Comparison of ENCODE assay signal across 10 cellular contexts in genomic region chr17:67442787-67443624, GRCh38.
DNase-seq lines count a peak whose midpoint lies in the region; ATAC-seq and TF ChIP-seq lines count a peak whose summit lies in the region.
"Had no signal": no experiment of that assay in that cellular context is flagged by ENCODE, and none has a peak within 500 bp of the region (broad histone marks: within the 10 kb centered on the region; RNA-seq: fewer than 3 reads in every experiment).

No MANE protein-coding gene starts in this region.

- no peaks in the 10 kb centered on the region for H3K9me3 ChIP-seq in Panc1 (ENCODE audit: control insufficient read depth, insufficient read depth, low read depth, low read length)
- H3K9me3 ChIP-seq in esophagus squamous epithelium: no peaks in the 10 kb centered on the region
- H3K9me3 ChIP-seq in psoas muscle: no peaks in the 10 kb centered on the region
- no peaks in the 10 kb centered on the region for H3K9me3 ChIP-seq in vagina

- peaks cover 4% of the 10 kb centered on the region for H4K20me1 ChIP-seq in GM23338 (replicated peaks; ENCODE audit: insufficient read depth)

- H3K27ac ChIP-seq in GM23338 (ENCODE audit: low read depth): peak overlapping the region; percentile 88
- peak overlapping the region; percentile 75 for H3K27ac ChIP-seq in Panc1 (ENCODE audit: low read length)
- peak overlapping the region in 3 of 4 donors; percentile 7 to 63 (median 34) for H3K27ac ChIP-seq in esophagus squamous epithelium
- H3K27ac ChIP-seq in psoas muscle: peak overlapping the region; percentile 30
- H3K27ac ChIP-seq in vagina: no peak overlapping the region

- peaks cover 51% of the 10 kb centered on the region for H3K4me1 ChIP-seq in GM23338 (ENCODE audit: insufficient read depth)
- H3K4me1 ChIP-seq in Panc1 (ENCODE audit: control insufficient read depth, insufficient read depth, low read length): peaks cover 21% of the 10 kb centered on the region
- peaks cover 0 to 44% (median 9%) of the 10 kb centered on the region in 3 donors for H3K4me1 ChIP-seq in esophagus squamous epithelium
- H3K4me1 ChIP-seq in psoas muscle: peaks cover 9% of the 10 kb centered on the region
- peaks cover 28% of the 10 kb centered on the region for H3K4me1 ChIP-seq in vagina

- no peak for TF ChIP-seq POLR2A in esophagus squamous epithelium (IDR thresholded peaks at IDR 0.05)
- TF ChIP-seq POLR2A in vagina (IDR thresholded peaks at IDR 0.05): no peak

- H3K4me1 Mint-ChIP-seq in GM23338: peaks cover 40% of the 10 kb centered on the region

- in situ Hi-C loops in Panc1 (cut with HindIII; ENCODE audit: low pct_unique_long_range_greater_than_20kb, low sequenced_read_pairs): no loop called here

- peaks cover 85% of the 10 kb centered on the region for H3K79me2 ChIP-seq in GM23338 (replicated peaks; ENCODE audit: insufficient read depth)

- H3K4me2 ChIP-seq in GM23338: peak overlapping the region; percentile 58; the same call in 1 of the 2 replicates

- no peaks in the 10 kb centered on the region for H3K9me2 ChIP-seq in GM23338 (ENCODE audit: insufficient read depth)

- no peak overlapping the region for H2AFZ ChIP-seq in GM23338

- H3K36me3 Mint-ChIP-seq in GM23338 (ENCODE audit: low read depth): no peaks in the 10 kb centered on the region; the same call in 2 of the 3 replicates

- POLR2A ChIA-PET in Panc1 (lab: Charles Lee): no interaction called here

- H3K27ac Mint-ChIP-seq in GM23338: peak overlapping the region; percentile 72
- H3K27ac Mint-ChIP-seq: dendritic cell treated with granulocyte-macrophage colony-stimulating factor and Interleukin-4, amounts not matched to agents 40 ng/mL and 50 ng/mL, for 4 days had no signal

- ATAC-seq in GM23338: no peak; the same call in 2 of the 3 replicates
- no peak for ATAC-seq in Panc1
- no peak for ATAC-seq in psoas muscle
- no peak for ATAC-seq in HG03342 (IDR thresholded peaks at IDR 0.05; ENCODE audit: unreplicated experiment)

- H3K36me3 ChIP-seq in GM23338 (ENCODE audit: insufficient read depth) (no peaks in the 10 kb centered on the region), Panc1 (ENCODE audit: control insufficient read depth, insufficient read depth, low read length) (no peaks in the 10 kb centered on the region), esophagus squamous epithelium (no peaks in the 10 kb centered on the region), psoas muscle (ENCODE audit: insufficient read depth in 1 of 2, low read depth in 1 of 2) (no peaks in the 10 kb centered on the region), vagina (no peaks in the 10 kb centered on the region)

- no TSS peak for BruUV-seq in Panc1 (replicated peaks; lab: Mats Ljungman, UMichigan)

- CTCF ChIA-PET in Panc1 (lab: Charles Lee): no interaction called here

- 55 to 58% methylated on average over 13 of the region's 13 CpGs for WGBS in esophagus squamous epithelium, 2 donors
- 36 to 59% (median 42%) methylated on average over 13 of the region's 13 CpGs for WGBS in psoas muscle, 3 donors

- H3K9me3 Mint-ChIP-seq in GM23338: no peaks in the 10 kb centered on the region
- H3K9me3 Mint-ChIP-seq: dendritic cell treated with granulocyte-macrophage colony-stimulating factor and Interleukin-4, amounts not matched to agents 40 ng/mL and 50 ng/mL, for 4 days had no signal

- no peak overlapping the region for H3K4me3 ChIP-seq in GM23338
- no peak overlapping the region for H3K4me3 ChIP-seq in Panc1 (ENCODE audit: low read depth in 2 of 2, low read length in 2 of 2)
- H3K4me3 ChIP-seq in esophagus squamous epithelium: no peak overlapping the region
- H3K4me3 ChIP-seq in psoas muscle: no peak overlapping the region
- H3K4me3 ChIP-seq in vagina: no peak overlapping the region

- no peaks in the 10 kb centered on the region for H3K27me3 ChIP-seq in GM23338 (ENCODE audit: insufficient read depth)
- no peaks in the 10 kb centered on the region for H3K27me3 ChIP-seq in Panc1 (ENCODE audit: control insufficient read depth, insufficient read depth, low read length)
- H3K27me3 ChIP-seq in esophagus squamous epithelium: no peaks in the 10 kb centered on the region
- H3K27me3 ChIP-seq in psoas muscle (ENCODE audit: insufficient read depth in 3 of 3, low read length in 2 of 3): peaks cover 0 to 17% (median 2%) of the 10 kb centered on the region in 3 donors
- H3K27me3 ChIP-seq in vagina: no peaks in the 10 kb centered on the region

- TF ChIP-seq CTCF in GM23338 (conservative IDR thresholded peaks at IDR 0.05; ENCODE audit: low read depth in 2 of 2): no peak
- no peak for TF ChIP-seq CTCF in Panc1 (IDR thresholded peaks at IDR 0.05)
- TF ChIP-seq CTCF in esophagus squamous epithelium (IDR thresholded peaks at IDR 0.05): no peak
- TF ChIP-seq CTCF in psoas muscle (IDR thresholded peaks at IDR 0.05): no peak
- no peak for TF ChIP-seq CTCF in GM10266 (IDR thresholded peaks at IDR 0.05; ENCODE audit: control insufficient read depth, insufficient read depth, low read depth, missing control alignments)
- TF ChIP-seq CTCF in vagina (IDR thresholded peaks at IDR 0.05): no peak

- intact Hi-C loops in Panc1 (cut with micrococcal nuclease; ENCODE audit: unreplicated experiment) (no loop called here), esophagus squamous epithelium (cut with DNase I) (no loop called here), psoas muscle (cut with DNase I) (no loop called here), vagina (cut with DNase I) (no loop called here)

- 0 out of 2 replicates have a peak, but pooled peaks cover 4% of the 10 kb centered on the region for H3F3A ChIP-seq in GM23338 (replicated peaks; ENCODE audit: low read depth)

- H3K4me3 Mint-ChIP-seq in GM23338: no peak overlapping the region
- H3K4me3 Mint-ChIP-seq: dendritic cell treated with granulocyte-macrophage colony-stimulating factor and Interleukin-4, amounts not matched to agents 40 ng/mL and 50 ng/mL, for 4 days had no signal

- peaks cover 4% of the 10 kb centered on the region for H3K27me3 Mint-ChIP-seq in GM23338 (ENCODE audit: insufficient read depth, low read depth, poor library complexity)
- H3K27me3 Mint-ChIP-seq: dendritic cell treated with granulocyte-macrophage colony-stimulating factor and Interleukin-4, amounts not matched to agents 40 ng/mL and 50 ng/mL, for 4 days had no signal

- DNase-seq in GM23338 (ENCODE audit: low spot score) (peak; percentile 24), Panc1 (ENCODE audit: low read depth, low spot score) (no peak), esophagus squamous epithelium (lab: John Stamatoyannopoulos, UW) (no peak), psoas muscle (no peak), GM10266 (ENCODE audit: extremely low spot score) (no peak), CD1c-positive myeloid dendritic cell (ENCODE audit: extremely low spot score) (no peak), vagina (ENCODE audit: extremely low spot score in 2 of 2) (no peak)
- DNase-seq: NCI-H2029 treated with DMSO at 0.1 percent for 48 hours had no signal

TF ChIP-seq in GM23338, 12 proteins besides CTCF, POLR2A, EP300 and RAD21 (continues in another document):
- TF ChIP-seq JUNB (IDR thresholded peaks at IDR 0.05; ENCODE audit: unreplicated experiment): no peak
- no peak for TF ChIP-seq NANOG (IDR thresholded peaks at IDR 0.05; ENCODE audit: borderline replicate concordance)
- no peak for TF ChIP-seq EZH2 (IDR thresholded peaks at IDR 0.05; ENCODE audit: low read depth, unreplicated experiment)
- no peak for TF ChIP-seq CREB1 (CRISPR knock-in tag; IDR thresholded peaks at IDR 0.05; ENCODE audit: low read depth)
- no peak for TF ChIP-seq STAT1 (IDR thresholded peaks at IDR 0.05; ENCODE audit: unreplicated experiment)
